Comparison of ENCODE assay signal across 9 cellular contexts in the genomic region with DNA sequence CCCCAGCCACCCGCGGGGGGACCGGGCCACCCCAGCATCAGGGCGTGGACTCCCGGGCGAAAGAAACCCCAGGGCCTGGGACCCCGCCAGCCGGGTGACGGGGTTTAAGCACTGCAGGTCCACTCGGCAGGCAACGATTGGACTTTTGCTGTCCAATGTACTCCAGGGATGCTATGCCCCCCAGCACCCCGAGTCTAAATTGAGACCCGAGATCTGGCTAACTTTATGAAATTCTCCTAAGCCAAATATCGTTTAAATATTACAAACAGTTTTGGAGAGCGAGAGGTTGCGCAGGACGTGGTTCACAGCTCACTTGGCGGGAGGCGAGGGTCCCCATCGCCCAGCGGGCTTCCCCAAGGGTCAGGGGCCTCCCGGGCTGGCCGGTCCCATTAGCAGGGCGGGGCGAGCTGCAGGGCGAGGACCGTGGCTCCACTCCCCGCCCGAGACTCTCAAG. TPM values are rescaled to one million over a fixed set of nuclear protein-coding genes. Genes with fewer than 3 reads are reported as not detected.
DNase-seq lines count a peak whose midpoint lies in the region; ATAC-seq and TF ChIP-seq lines count a peak whose summit lies in the region.
"Had no signal": no experiment of that assay in that cellular context is flagged by ENCODE, and none has a peak within 500 bp of the region (broad histone marks: within the 10 kb centered on the region; RNA-seq: fewer than 3 reads in every experiment).

No MANE protein-coding gene starts in this region.

- H3K27me3 ChIP-seq in BLaER1, result no peaks in the 10 kb centered on the region
- H3K27me3 ChIP-seq in HAP-1 (ENCODE audit: low read depth), result no peaks in the 10 kb centered on the region
- H3K27me3 ChIP-seq in trophoblast cell (ENCODE audit: insufficient read depth, low read length), result no peaks in the 10 kb centered on the region

- DNase-seq in HAP-1 (ENCODE audit: low spot score in 2 of 2) (no peak), T-helper 17 cell (no peak), fibroblast of pulmonary artery (ENCODE audit: low read depth) (peak; percentile 64), trophoblast cell (no peak), AG08395 (ENCODE audit: low spot score) (no peak), activated gamma-delta T cell (lab: John Stamatoyannopoulos, UW) (no peak), COLO829 (ENCODE audit: low spot score) (no peak)

- H3K14ac ChIP-seq in trophoblast cell (ENCODE audit: low read length), result peak overlapping the region; percentile 42

- in situ Hi-C loops in HAP-1 (cut with MboI; ENCODE audit: low sequenced_read_pairs), result no loop called here

- peak overlapping the region; percentile 77 for H4K8ac ChIP-seq in trophoblast cell (ENCODE audit: low read depth, low read length)

- H3K27ac Mint-ChIP-seq in T-helper 17 cell, result peak overlapping the region; percentile 71

- H2BK12ac ChIP-seq in trophoblast cell (ENCODE audit: low read length), result peak overlapping the region; percentile 15

- H3K27me3 Mint-ChIP-seq in T-helper 17 cell, result peaks cover 2% of the 10 kb centered on the region

- H3K4me1 Mint-ChIP-seq in T-helper 17 cell, result peaks cover 9% of the 10 kb centered on the region

- peak overlapping the region; percentile 23 for H2BK5ac ChIP-seq in trophoblast cell (ENCODE audit: low read depth, low read length, poor library complexity)

- no CpG with 5 or more reads among the region's 29 CpGs for WGBS in trophoblast cell (ENCODE audit: extremely low coverage, insufficient coverage, insufficient read length)

- H3K36me3 Mint-ChIP-seq in T-helper 17 cell (ENCODE audit: low read depth), result no peaks in the 10 kb centered on the region

- peak overlapping the region; percentile 42 for H4K91ac ChIP-seq in trophoblast cell (ENCODE audit: low read depth, low read length)

- TF ChIP-seq CTCF in fibroblast of pulmonary artery (IDR thresholded peaks at IDR 0.05; ENCODE audit: low read length, missing control alignments), result no peak

- H3K18ac ChIP-seq in trophoblast cell (ENCODE audit: low read length), result peak overlapping the region; percentile 58

- peak overlapping the region; percentile 17 for H2AK5ac ChIP-seq in trophoblast cell (ENCODE audit: low read length)

- peaks cover 10% of the 10 kb centered on the region for H3K79me1 ChIP-seq in trophoblast cell (ENCODE audit: low read length)

- H4K12ac ChIP-seq in trophoblast cell (ENCODE audit: low read depth, low read length), result no peak overlapping the region

- H3K9me3 ChIP-seq in BLaER1 (no peaks in the 10 kb centered on the region), HAP-1 (no peaks in the 10 kb centered on the region), T-helper 17 cell (ENCODE audit: control insufficient read depth, low read length, poor library complexity, severe bottlenecking) (no peaks in the 10 kb centered on the region), trophoblast cell (ENCODE audit: insufficient read depth, low read depth, low read length) (no peaks in the 10 kb centered on the region)

- peak overlapping the region; percentile 90 for H2AFZ ChIP-seq in trophoblast cell (ENCODE audit: insufficient read depth, low read length, poor library complexity)

- H3K23ac ChIP-seq in trophoblast cell (ENCODE audit: low read length), result no peak overlapping the region

- peak overlapping the region; percentile 98 for H3K4me3 ChIP-seq in BLaER1
- peak overlapping the region; percentile 87 for H3K4me3 ChIP-seq in HAP-1
- H3K4me3 ChIP-seq in fibroblast of pulmonary artery (replicated peaks; ENCODE audit: low read depth, low read length), result peak overlapping the region; percentile 81
- H3K4me3 ChIP-seq in trophoblast cell (ENCODE audit: low read depth, low read length), result peak overlapping the region; percentile 95

- H3K27ac ChIP-seq in BLaER1, result peak overlapping the region; percentile 95; the same call in 1 of the 2 replicates
- H3K27ac ChIP-seq in trophoblast cell (ENCODE audit: low read depth, low read length), result peak overlapping the region; percentile 27

- peak; percentile 11 for ATAC-seq in T-helper 17 cell

- peaks cover 44% of the 10 kb centered on the region for H4K20me1 ChIP-seq in BLaER1

- H3K4me3 Mint-ChIP-seq in T-helper 17 cell, result peak overlapping the region; percentile 91

- H3K4me1 ChIP-seq in BLaER1, result peaks cover 20% of the 10 kb centered on the region
- peaks cover 4% of the 10 kb centered on the region; the same call in 1 of the 2 replicates for H3K4me1 ChIP-seq in HAP-1
- peaks cover 4 to 11% of the 10 kb centered on the region in 2 experiments for H3K4me1 ChIP-seq in trophoblast cell (ENCODE audit: control insufficient read depth in 1 of 2, insufficient read depth in 2 of 2, low read length in 2 of 2)

- H3K4me2 ChIP-seq in BLaER1 (peak overlapping the region; percentile 100), trophoblast cell (ENCODE audit: low read length) (peak overlapping the region; percentile 99)

- peak overlapping the region; percentile 39 for H2BK120ac ChIP-seq in trophoblast cell (ENCODE audit: insufficient read depth, low read length, poor library complexity)

- H3K4ac ChIP-seq in trophoblast cell (ENCODE audit: low read depth, low read length), result peak overlapping the region; percentile 15

- H3K79me2 ChIP-seq in trophoblast cell (ENCODE audit: control insufficient read depth, insufficient read depth, low read length, poor library complexity), result peaks cover 12% of the 10 kb centered on the region

- peaks cover 36% of the 10 kb centered on the region for H3K36me3 ChIP-seq in BLaER1
- peaks cover 37% of the 10 kb centered on the region for H3K36me3 ChIP-seq in HAP-1 (replicated peaks)
- peaks cover 32 to 33% of the 10 kb centered on the region in 2 experiments for H3K36me3 ChIP-seq in trophoblast cell (ENCODE audit: control insufficient read depth in 1 of 2, insufficient read depth in 2 of 2, low read length in 2 of 2)

- H3K9ac ChIP-seq in BLaER1, result peak overlapping the region; percentile 97
- H3K9ac ChIP-seq in trophoblast cell (ENCODE audit: low read length), result no peak overlapping the region

RNA-seq across cellular contexts. Expression of gene MRPS2, which starts 0.4 kb away (rescaled TPM):
- total RNA-seq in T-helper 17 cell, result 10 to 100 TPM; 22.3 to 25.0 TPM
- 73.0 and 79.0 TPM in 2 replicates for polyA plus RNA-seq in trophoblast cell (2013)

RNA-seq across cellular contexts. Expression of gene PPP1R26, which starts 20.5 kb away (rescaled TPM):
- 1 to 10 TPM; 2.1 to 2.6 TPM for total RNA-seq in T-helper 17 cell
- polyA plus RNA-seq in trophoblast cell (2013), result 6.9 and 7.6 TPM in 2 replicates

RNA-seq across cellular contexts. Expression of gene LCN1, which starts 21.1 kb away (rescaled TPM):
- total RNA-seq in T-helper 17 cell, result not detected
- 0.14 and 0.15 TPM in 2 replicates for polyA plus RNA-seq in trophoblast cell (2013)
- total RNA-seq: HT1080 had no signal

RNA-seq across cellular contexts. Expression of gene OBP2A, which starts 45.8 kb away (rescaled TPM):
- not detected for total RNA-seq in T-helper 17 cell
- 0.08 TPM in 1 of 2 replicates, not detected in the other for polyA plus RNA-seq in trophoblast cell (2013)
